Comparison of ENCODE assay signal across 8 cellular contexts in the genomic region with DNA sequence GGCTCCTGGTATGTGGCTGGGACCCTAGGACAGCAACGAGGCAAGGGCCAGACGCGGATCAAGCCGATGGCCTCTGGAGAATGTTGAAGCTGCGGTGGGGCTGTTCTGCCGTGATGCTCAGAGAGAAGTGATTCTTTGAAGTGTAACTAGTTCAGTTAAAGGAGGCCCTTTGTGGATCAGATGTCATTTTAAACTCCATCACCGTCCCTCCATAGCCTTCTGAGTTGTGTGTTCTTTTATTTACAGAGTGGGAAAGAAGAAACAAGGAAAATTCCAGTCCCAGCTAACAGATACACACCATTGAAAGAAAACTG. TPM values are rescaled to one million over a fixed set of nuclear protein-coding genes. Genes with fewer than 3 reads are reported as not detected.
A peak's percentile ranks its signal among the peaks of the same experiment; 100 is the strongest.
DNase-seq lines count a peak whose midpoint lies in the region; ATAC-seq, FAIRE-seq and TF ChIP-seq lines count a peak whose summit lies in the region.

No MANE protein-coding gene starts in this region.

- FAIRE-seq in small intestine (lab: Jason Lieb, UNC) = no peak

- ATAC-seq in activated B cell treated with CpG ODN at 0.5 μM for 24 hours (ENCODE audit: low read depth) = no peak
- ATAC-seq in HG02973 (IDR thresholded peaks at IDR 0.05; ENCODE audit: unreplicated experiment) = no peak
- no peak for ATAC-seq in GM18861 (IDR thresholded peaks at IDR 0.05; ENCODE audit: unreplicated experiment)

- H3K27ac ChIP-seq in hepatocyte (peak overlapping the region; percentile 95), small intestine (ENCODE audit: low read depth in 1 of 2, low read length in 1 of 2) (peak overlapping the region; percentile 61 to 100)

- H3K4me3 ChIP-seq in H7 (ENCODE audit: insufficient read depth, low read depth, low read length) (peak overlapping the region; percentile 89), hepatocyte (peak overlapping the region; percentile 27), small intestine (ENCODE audit: low read depth in 1 of 2, low read length in 2 of 2) (peak overlapping the region; percentile 78 to 87)

- no peaks in the 10 kb centered on the region for H3K9me3 ChIP-seq in hepatocyte (ENCODE audit: low read depth)
- H3K9me3 ChIP-seq in small intestine (ENCODE audit: control insufficient read depth, low read depth) = no peaks in the 10 kb centered on the region

- intact Hi-C loops in activated B cell treated with CpG ODN at 0.5 μM for 24 hours (cut with micrococcal nuclease) = no loop called here

- H3K36me3 Mint-ChIP-seq in activated B cell treated with CpG ODN at 0.5 μM for 24 hours (ENCODE audit: low read depth) = peaks cover 55% of the 10 kb centered on the region

- H3K9me3 Mint-ChIP-seq in activated B cell treated with CpG ODN at 0.5 μM for 24 hours = no peaks in the 10 kb centered on the region

- peaks cover 50% of the 10 kb centered on the region for H3K4me1 Mint-ChIP-seq in activated B cell treated with CpG ODN at 0.5 μM for 24 hours

- peak overlapping the region; percentile 99 for H3K4me3 Mint-ChIP-seq in activated B cell treated with CpG ODN at 0.5 μM for 24 hours

- no peaks in the 10 kb centered on the region for H3K27me3 ChIP-seq in H7 (ENCODE audit: control insufficient read depth, insufficient read depth, low read length)
- no peaks in the 10 kb centered on the region for H3K27me3 ChIP-seq in hepatocyte
- H3K27me3 ChIP-seq in small intestine (ENCODE audit: control insufficient read depth in 2 of 2, insufficient read depth in 2 of 2, low read length in 2 of 2) = no peaks in the 10 kb centered on the region

- WGBS in hepatocyte (ENCODE audit: low lambda C conversion rate, missing lambda C conversion rate) = 0% methylated on average over 7 of the region's 7 CpGs
- 0% methylated on average over 7 of the region's 7 CpGs for WGBS in small intestine, 3 donors

- no peaks in the 10 kb centered on the region for H3K27me3 Mint-ChIP-seq in activated B cell treated with CpG ODN at 0.5 μM for 24 hours

- POLR2A ChIA-PET in activated B cell treated with CpG ODN at 0.5 μM for 24 hours (lab: Charles Lee) = interaction anchor here (0.6 to 2.5 kb wide), 8 partner anchors 10 to 309 kb away, joined by 3 to 24 read pairs (median 6); a partner anchor contains a TSS
- POLR2A ChIA-PET in GM10248 (lab: Yijun Ruan, JAX) = interaction anchor here (1.1 kb wide), 1 partner anchor 11 kb away, joined by 3 read pairs; no protein-coding TSS in a partner anchor

- TF ChIP-seq CTCF in activated B cell treated with CpG ODN at 0.5 μM for 24 hours (IDR thresholded peaks at IDR 0.05) (no peak), hepatocyte (IDR thresholded peaks at IDR 0.05; ENCODE audit: poor library complexity) (no peak), GM10248 (IDR thresholded peaks at IDR 0.05; ENCODE audit: control extremely low read depth, extremely low read depth, low read depth, missing control alignments) (no peak)

- H3K9me2 ChIP-seq in hepatocyte (replicated peaks; ENCODE audit: insufficient read depth) = no peaks in the 10 kb centered on the region

- CTCF ChIA-PET in activated B cell treated with CpG ODN at 0.5 μM for 24 hours (lab: Charles Lee) (interaction anchor here (1.2 to 3.1 kb wide), 2 partner anchors 35 to 38 kb away, joined by 3 to 13 read pairs; no protein-coding TSS in a partner anchor), GM10248 (lab: Yijun Ruan, JAX) (interaction anchor here (1.0 to 3.8 kb wide), 8 partner anchors 10 to 86 kb away, joined by 3 to 19 read pairs (median 4); no protein-coding TSS in a partner anchor)

- H3K36me3 ChIP-seq in H7 (replicated peaks; ENCODE audit: control insufficient read depth, insufficient read depth, low read length) (peaks cover 8% of the 10 kb centered on the region), hepatocyte (replicated peaks; ENCODE audit: insufficient read depth, low read depth) (no peaks in the 10 kb centered on the region), small intestine (ENCODE audit: control insufficient read depth in 2 of 2, insufficient read depth in 2 of 2, low read length in 2 of 2) (peaks cover 4 to 7% of the 10 kb centered on the region in 2 donors)

- H3K27ac Mint-ChIP-seq in activated B cell treated with CpG ODN at 0.5 μM for 24 hours = peak overlapping the region; percentile 100

- H2AFZ ChIP-seq in hepatocyte = peak overlapping the region; percentile 27

- peaks cover 40% of the 10 kb centered on the region for H3K79me2 ChIP-seq in hepatocyte

- H4K20me1 ChIP-seq in hepatocyte (ENCODE audit: insufficient read depth, poor library complexity, severe bottlenecking) = no peaks in the 10 kb centered on the region

- peaks cover 13% of the 10 kb centered on the region for H3K4me1 ChIP-seq in hepatocyte (ENCODE audit: insufficient read depth)
- peaks cover 0 to 7% of the 10 kb centered on the region in 2 donors for H3K4me1 ChIP-seq in small intestine (ENCODE audit: control insufficient read depth in 2 of 2, insufficient read depth in 1 of 2, low read depth in 1 of 2, low read length in 1 of 2)

- no peak for DNase-seq in H7
- no peak for DNase-seq in activated B cell treated with CpG ODN at 0.5 μM for 24 hours
- DNase-seq in hepatocyte (ENCODE audit: low spot score) = no peak
- no peak for DNase-seq in small intestine
- DNase-seq in NCI-H1092 treated with DMSO at 0.1 percent for 48 hours (lab: John Stamatoyannopoulos, UW) = no peak
- no peak for DNase-seq in GM10248 (ENCODE audit: extremely low spot score)

- peak overlapping the region; percentile 81 for H3K4me2 ChIP-seq in hepatocyte

RNA-seq across cellular contexts. Expression of a gene that starts 0.4 kb away (rescaled TPM):
- total RNA-seq in H7 (2014; rRNA removed; shearing (Covaris generic)) = 24.5 and 27.6 TPM in 2 replicates
- total RNA-seq in activated B cell treated with CpG ODN at 0.5 μM for 24 hours (22.1 and 24.9 TPM in 2 replicates), hepatocyte (15.5 and 19.1 TPM in 2 replicates)
- polyA plus RNA-seq in hepatocyte (20.7 and 22.9 TPM in 2 replicates), small intestine (10 to 100 TPM in 1 of 3 donors, 1 to 10 TPM in 2; 4.9 to 11.7 (median 6.8) TPM)

Comparison
In these comparisons a context has a peak if more than half of its experiments do, and no peak if none do; other contexts are left out.
1. H3K4me3 ChIP-seq: peak in every context shown above with its lines; median percentile 89 in H7; 82 in small intestine; 27 in hepatocyte.